12 cellular contexts compared by ENCODE assay signal in genomic region chr22:50584106-50585096, GRCh38. TPM values are rescaled to one million over a fixed set of nuclear protein-coding genes. Genes with fewer than 3 reads are reported as not detected.
DNase-seq lines count a peak whose midpoint lies in the region; ATAC-seq and TF ChIP-seq lines count a peak whose summit lies in the region.
"Had no signal": no experiment of that assay in that cellular context is flagged by ENCODE, and none has a peak within 500 bp of the region (broad histone marks: within the 10 kb centered on the region; RNA-seq: fewer than 3 reads in every experiment).

No MANE protein-coding gene starts in this region.

- no peak for ATAC-seq in Right ventricle myocardium superior (ENCODE audit: poor library complexity)
- ATAC-seq in WTC11: no peak
- no peak for ATAC-seq in HG02938 (IDR thresholded peaks at IDR 0.05; ENCODE audit: unreplicated experiment)

- no peak overlapping the region for H3K27ac Mint-ChIP-seq in WTC11
- no peak overlapping the region for H3K27ac Mint-ChIP-seq in type B pancreatic cell
- H3K27ac Mint-ChIP-seq in CD14-positive monocyte: no peak overlapping the region

- H3K4me1 Mint-ChIP-seq in WTC11 (peaks cover 9% of the 10 kb centered on the region), type B pancreatic cell (ENCODE audit: unreplicated experiment) (peaks cover 6% of the 10 kb centered on the region), CD14-positive monocyte (peaks cover 22% of the 10 kb centered on the region)

- TF ChIP-seq CTCF in WTC11 (IDR thresholded peaks at IDR 0.05): no peak
- TF ChIP-seq CTCF in type B pancreatic cell (conservative IDR thresholded peaks at IDR 0.05): no peak
- TF ChIP-seq CTCF in CD14-positive monocyte (IDR thresholded peaks at IDR 0.05): no peak

- POLR2A ChIA-PET in WTC11 (lab: Charles Lee): no interaction called here

- H3K9me3 Mint-ChIP-seq in WTC11: no peaks in the 10 kb centered on the region
- H3K9me3 Mint-ChIP-seq in type B pancreatic cell: no peaks in the 10 kb centered on the region
- no peaks in the 10 kb centered on the region for H3K9me3 Mint-ChIP-seq in CD14-positive monocyte

- H3K27me3 Mint-ChIP-seq in WTC11 (ENCODE audit: low read depth) (peaks cover 18% of the 10 kb centered on the region), type B pancreatic cell (no peaks in the 10 kb centered on the region), CD14-positive monocyte (ENCODE audit: low read depth in 3 of 3) (peaks cover 6 to 10% (median 9%) of the 10 kb centered on the region in 3 donors)

- peaks cover 7% of the 10 kb centered on the region for H3K36me3 Mint-ChIP-seq in WTC11
- peaks cover 3% of the 10 kb centered on the region for H3K36me3 Mint-ChIP-seq in type B pancreatic cell
- H3K36me3 Mint-ChIP-seq in CD14-positive monocyte: peaks cover 18 to 23% of the 10 kb centered on the region in 2 donors

- peak; percentile 8 for DNase-seq in Right ventricle myocardium superior
- DNase-seq in cardiac septum (ENCODE audit: low spot score): no peak
- no peak for DNase-seq in WTC11 (ENCODE audit: low spot score)
- DNase-seq in islet precursor cell: peak; percentile 75
- DNase-seq in type B pancreatic cell (ENCODE audit: extremely low spot score, unreplicated experiment): no peak
- no peak for DNase-seq in CD14-positive monocyte (ENCODE audit: low spot score)
- DNase-seq in NCI-H524 treated with DMSO at 0.1 percent for 48 hours (lab: John Stamatoyannopoulos, UW): no peak
- DNase-seq: activated CD4-positive, alpha-beta T cell treated with anti-CD3 and anti-CD28 coated beads, Interleukin-2, amount 50 U/mL, for 4 hours; NCI-H226; occipital lobe had no signal

- CTCF ChIA-PET in WTC11 (lab: Charles Lee): interaction anchor here (1.1 to 1.7 kb wide), 2 partner anchors 57 to 115 kb away, joined by 3 to 6 read pairs; no protein-coding TSS in a partner anchor

- intact Hi-C loops in Right ventricle myocardium superior (cut with DNase I): loop anchor here (5.0 kb wide), 1 partner anchor 48 kb away; no protein-coding TSS in a partner anchor
- intact Hi-C loops in cardiac septum (cut with DNase I): loop anchor here (5.0 kb wide), 1 partner anchor 57 kb away; the partner anchor contains the start of gene SCO2
- intact Hi-C loops in CD14-positive monocyte (cut with micrococcal nuclease): loop anchor here (5.0 kb wide), 4 partner anchors 37 to 77 kb away; partner anchors contain the start of genes SCO2 (in 2 of the 2), ARSA (in 1 of the 2), KLHDC7B (in 1 of the 2) and LMF2 (in 1 of the 2)

- H3K4me3 Mint-ChIP-seq in WTC11: peak overlapping the region; percentile 97
- peak overlapping the region; percentile 91 for H3K4me3 Mint-ChIP-seq in type B pancreatic cell
- H3K4me3 Mint-ChIP-seq in CD14-positive monocyte: peak overlapping the region in 1 of 2 donors; percentile 82

TF ChIP-seq in WTC11, 78 proteins besides CTCF, POLR2A, EP300 and RAD21:
- TF ChIP-seq CREB1 (CRISPR knock-in tag; IDR thresholded peaks at IDR 0.05) (no peak), E2F5 (CRISPR knock-in tag; IDR thresholded peaks at IDR 0.05) (no peak), ZNF232 (CRISPR knock-in tag; IDR thresholded peaks at IDR 0.05) (no peak), PRDM15 (CRISPR knock-in tag; IDR thresholded peaks at IDR 0.05) (no peak), E2F1 (CRISPR knock-in tag; IDR thresholded peaks at IDR 0.05) (no peak), NR1H2 (CRISPR knock-in tag; IDR thresholded peaks at IDR 0.05) (no peak)
TF ChIP-seq in WTC11: peak in this region for 0.

RNA-seq across cellular contexts. Expression of gene CHKB, which starts 1.8 kb away (rescaled TPM):
- total RNA-seq in Right ventricle myocardium superior (36.0 TPM), cardiac septum (49.4 TPM), WTC11 (2021) (75.4 to 80.0 TPM (median 76.1 TPM) in 3 replicates), type B pancreatic cell (ENCODE audit: low replicate concordance) (88.1 and 96.9 TPM in 2 replicates)
- polyA plus RNA-seq in CD14-positive monocyte: 10 to 100 TPM; 29.1 to 31.3 TPM

RNA-seq across cellular contexts. Expression of gene CPT1B, which starts 6.2 kb away (rescaled TPM):
- 402 TPM for total RNA-seq in Right ventricle myocardium superior
- total RNA-seq in cardiac septum: 253 TPM
- total RNA-seq in WTC11 (2021): 33.7 to 47.8 TPM (median 47.4 TPM) in 3 replicates
- 68.4 and 94.5 TPM in 2 replicates for total RNA-seq in type B pancreatic cell (ENCODE audit: low replicate concordance)
- polyA plus RNA-seq in CD14-positive monocyte: under 1 TPM in 1 of 2 donors, not detected in 1; 0.18 TPM

RNA-seq across cellular contexts. Expression of gene MAPK8IP2, which starts 16.2 kb away (rescaled TPM):
- 0.62 TPM for total RNA-seq in Right ventricle myocardium superior
- total RNA-seq in cardiac septum: 0.48 TPM
- 1.8 to 4.9 TPM (median 1.9 TPM) in 3 replicates for total RNA-seq in WTC11 (2021)
- 13.0 and 16.5 TPM in 2 replicates for total RNA-seq in type B pancreatic cell (ENCODE audit: low replicate concordance)
- not detected for polyA plus RNA-seq in CD14-positive monocyte

RNA-seq across cellular contexts. Expression of gene SYCE3, which starts 21.7 kb away (rescaled TPM):
- not detected for total RNA-seq in Right ventricle myocardium superior
- not detected for total RNA-seq in cardiac septum
- total RNA-seq in WTC11 (2021): 0.46 to 0.89 TPM (median 0.85 TPM) in 3 replicates
- not detected in 2 replicates for total RNA-seq in type B pancreatic cell (ENCODE audit: low replicate concordance)
- 1 to 10 TPM in 1 of 2 donors, not detected in 1; 1.9 TPM for polyA plus RNA-seq in CD14-positive monocyte
- total RNA-seq: occipital lobe had no signal
- polyA plus RNA-seq: BJ had no signal

RNA-seq across cellular contexts. Expression of gene KLHDC7B, which starts 38.7 kb away (rescaled TPM):
- total RNA-seq in Right ventricle myocardium superior (not detected), cardiac septum (0.08 TPM), WTC11 (2021) (not detected in 3 replicates), type B pancreatic cell (ENCODE audit: low replicate concordance) (0.10 TPM in 1 of 2 replicates, not detected in the other)
- polyA plus RNA-seq in CD14-positive monocyte: 1 to 10 TPM in 1 of 2 donors, under 1 TPM in 1; 0.88 to 4.3 TPM
- total RNA-seq: occipital lobe had no signal

Comparison
In these comparisons a context has a peak if more than half of its experiments do, and no peak if none do; other contexts are left out.
1. DNase-seq: peak in Right ventricle myocardium superior (single experiment) and islet precursor cell (single experiment); none in cardiac septum (single experiment), WTC11 (single experiment), type B pancreatic cell (single experiment), CD14-positive monocyte (single experiment) and NCI-H524 treated with DMSO at 0.1 percent for 48 hours (single experiment).